Comparison of ENCODE assay signal across 26 cellular contexts in the genomic region with DNA sequence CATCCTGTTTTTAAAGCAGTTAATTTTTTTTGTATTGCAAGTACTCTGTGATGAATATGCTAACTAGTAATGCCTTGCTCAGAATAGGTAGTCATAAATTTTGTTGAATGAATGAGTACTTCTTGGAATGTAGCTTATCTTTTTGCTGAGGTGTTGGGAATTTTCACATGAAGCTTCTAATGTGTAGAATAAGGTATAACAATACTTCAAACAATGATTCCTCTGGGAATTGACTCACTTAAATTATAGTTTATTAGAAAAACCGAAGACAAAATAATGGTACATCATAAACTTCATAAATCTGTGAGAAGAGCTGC. TPM values are rescaled to one million over a fixed set of nuclear protein-coding genes. Genes with fewer than 3 reads are reported as not detected.
DNase-seq lines count a peak whose midpoint lies in the region; ATAC-seq, FAIRE-seq and TF ChIP-seq lines count a peak whose summit lies in the region.
"Had no signal": no experiment of that assay in that cellular context is flagged by ENCODE, and none has a peak within 500 bp of the region (broad histone marks: within the 10 kb centered on the region; RNA-seq: fewer than 3 reads in every experiment).

No MANE protein-coding gene starts in this region.

- no peak for FAIRE-seq in K562 (lab: Jason Lieb, UNC)
- FAIRE-seq: A549, D721Med, GM12878, H1 had no signal

- no peaks in the 10 kb centered on the region for H3K27me3 Mint-ChIP-seq in CD4-positive, alpha-beta T cell
- no peaks in the 10 kb centered on the region for H3K27me3 Mint-ChIP-seq in CD8-positive, alpha-beta memory T cell
- H3K27me3 Mint-ChIP-seq in nephron (ENCODE audit: low read depth) (no peaks in the 10 kb centered on the region), Calu3 (ENCODE audit: unreplicated experiment) (no peaks in the 10 kb centered on the region)

- in situ Hi-C loops in K562 (cut with MboI), result no loop called here

- H3K9me1 ChIP-seq in K562 (ENCODE audit: control insufficient read depth, insufficient read depth, low read length), result no peaks in the 10 kb centered on the region

- no peak for TF ChIP-seq EP300 in K562 (IDR thresholded peaks at IDR 0.05; ENCODE audit: low read length)

- no peak overlapping the region for H3K4me3 ChIP-seq in CD8-positive, alpha-beta memory T cell (ENCODE audit: low read length)
- H3K4me3 ChIP-seq in K562 (no peak overlapping the region), hepatocyte (no peak overlapping the region)
- H3K4me3 ChIP-seq: A549; BLaER1 treated with 17β-estradiol and CSF1 and Interleukin-3, amounts not matched to agents 10 nM and 100 nM; GM12878 had no signal

- H3K4me2 ChIP-seq in K562 (ENCODE audit: insufficient read depth, low read length), result peak overlapping the region; percentile 80
- no peak overlapping the region for H3K4me2 ChIP-seq in hepatocyte
- H3K4me2 ChIP-seq: A549; BLaER1 treated with 17β-estradiol and CSF1 and Interleukin-3, amounts not matched to agents 10 nM and 100 nM had no signal

- intact Hi-C loops in CD4-positive, alpha-beta T cell (cut with DNase I, micrococcal nuclease), result no loop called here
- intact Hi-C loops in K562 (cut with micrococcal nuclease) (no loop called here), Calu3 (cut with micrococcal nuclease; ENCODE audit: unreplicated experiment) (no loop called here)

- TF ChIP-seq RAD21 in K562 (CRISPR knock-in tag; conservative IDR thresholded peaks at IDR 0.05 in 1 of 2, IDR thresholded peaks at IDR 0.05 in 1 of 2), result no peak

- ATAC-seq in CD4-positive, alpha-beta T cell (ENCODE audit: poor library complexity), result no peak
- no peak for ATAC-seq in K562
- ATAC-seq: A549, GM12878 had no signal

- CTCF ChIA-PET in CD4-positive, alpha-beta T cell (lab: Charles Lee), result interaction anchor here (1.6 to 2.3 kb wide), 3 partner anchors 8 to 44 kb away, joined by 5 to 8 read pairs (median 8); no protein-coding TSS in a partner anchor
- CTCF ChIA-PET in CD8-positive, alpha-beta memory T cell (lab: Charles Lee), result interaction anchor here (1.2 to 2.6 kb wide), 3 partner anchors 9 to 57 kb away, joined by 3 to 10 read pairs (median 5); no protein-coding TSS in a partner anchor
- CTCF ChIA-PET in K562 (lab: Yijun Ruan, JAX; ENCODE audit: low intra/inter-chr PET ratio) (interaction anchor here (0.6 kb wide), 1 partner anchor 88 kb away, joined by 3 read pairs; no protein-coding TSS in a partner anchor), Calu3 (lab: Charles Lee) (no interaction called here)

- H3K4me1 ChIP-seq in CD8-positive, alpha-beta memory T cell (ENCODE audit: insufficient read depth, low read length), result peaks cover 60% of the 10 kb centered on the region
- H3K4me1 ChIP-seq in K562 (replicated peaks in 1 of 2; ENCODE audit: control insufficient read depth in 2 of 2, insufficient read depth in 2 of 2, low read length in 2 of 2) (peaks cover 14 to 45% of the 10 kb centered on the region in 2 experiments), hepatocyte (ENCODE audit: insufficient read depth) (no peaks in the 10 kb centered on the region)
- H3K4me1 ChIP-seq: A549 had no signal

- H2AFZ ChIP-seq in K562 (ENCODE audit: low read depth, low read length) (no peak overlapping the region), hepatocyte (no peak overlapping the region)

- peak overlapping the region in 1 of 2 experiments; percentile 70; a peak in 2 of 4 replicates for H3K9ac ChIP-seq in K562 (ENCODE audit: insufficient read depth in 1 of 2, low read depth in 2 of 2, low read length in 2 of 2)
- H3K9ac ChIP-seq: BLaER1 treated with 17β-estradiol and CSF1 and Interleukin-3, amounts not matched to agents 10 nM and 100 nM had no signal

- H3K36me3 ChIP-seq in CD8-positive, alpha-beta memory T cell (ENCODE audit: insufficient read depth, low read length), result peaks cover 3% of the 10 kb centered on the region
- H3K36me3 ChIP-seq in K562 (ENCODE audit: control insufficient read depth, insufficient read depth, low read length) (peaks cover 27% of the 10 kb centered on the region), hepatocyte (replicated peaks; ENCODE audit: insufficient read depth, low read depth) (no peaks in the 10 kb centered on the region)

- no peak overlapping the region for H3K27ac ChIP-seq in CD4-positive, alpha-beta T cell (ENCODE audit: low read depth, low read length)
- H3K27ac ChIP-seq in CD8-positive, alpha-beta memory T cell (ENCODE audit: low read depth, low read length), result no peak overlapping the region
- H3K27ac ChIP-seq in K562 (ENCODE audit: extremely low read depth, low read depth, low read length) (peak overlapping the region; percentile 73; the same call in 1 of the 3 replicates), hepatocyte (no peak overlapping the region)
- H3K27ac ChIP-seq: A549; BLaER1 treated with 17β-estradiol and CSF1 and Interleukin-3, amounts not matched to agents 10 nM and 100 nM had no signal

- no peak for TF ChIP-seq CTCF in CD4-positive, alpha-beta T cell (IDR thresholded peaks at IDR 0.05)
- TF ChIP-seq CTCF in K562 (IDR thresholded peaks at IDR 0.05 in 2 of 3, conservative IDR thresholded peaks at IDR 0.05 in 1 of 3; ENCODE audit: insufficient read depth in 2 of 3, low read depth in 1 of 3, low read length in 3 of 3) (no peak), nephron (IDR thresholded peaks at IDR 0.05; ENCODE audit: unreplicated experiment in 3 of 3) (no peak), Calu3 (IDR thresholded peaks at IDR 0.05; ENCODE audit: unreplicated experiment) (no peak), hepatocyte (IDR thresholded peaks at IDR 0.05; ENCODE audit: poor library complexity) (no peak)

- POLR2A ChIA-PET in CD4-positive, alpha-beta T cell (lab: Charles Lee), result interaction anchor here (0.8 to 6.4 kb wide), 5 partner anchors 13 to 74 kb away, joined by 3 to 36 read pairs (median 3); a partner anchor contains a TSS
- POLR2A ChIA-PET in CD8-positive, alpha-beta memory T cell (lab: Charles Lee), result interaction anchor here (0.8 kb wide), 1 partner anchor 24 kb away, joined by 3 read pairs; no protein-coding TSS in a partner anchor
- POLR2A ChIA-PET in K562 (lab: Yijun Ruan, JAX), result interaction anchor here (0.8 to 6.6 kb wide), 8 partner anchors 9 to 49 kb away, joined by 3 to 136 read pairs (median 5); a partner anchor contains a TSS

- no peaks in the 10 kb centered on the region for H3K9me3 ChIP-seq in CD4-positive, alpha-beta T cell (ENCODE audit: control insufficient read depth, low read length)
- no peaks in the 10 kb centered on the region for H3K9me3 ChIP-seq in CD8-positive, alpha-beta memory T cell (ENCODE audit: low read length)
- H3K9me3 ChIP-seq in K562 (replicated peaks; ENCODE audit: control insufficient read depth, insufficient read depth, low read depth, low read length), result no peaks in the 10 kb centered on the region
- H3K9me3 ChIP-seq in hepatocyte (ENCODE audit: low read depth), result no peaks in the 10 kb centered on the region
- H3K9me3 ChIP-seq: A549 had no signal

- no TSS peak for BruUV-seq in K562 (replicated peaks; lab: Mats Ljungman, UMichigan)
- no TSS peak for BruUV-seq in Calu3 (replicated peaks; lab: Mats Ljungman, UMichigan)

- peak overlapping the region; percentile 67 for H3K4me3 Mint-ChIP-seq in CD4-positive, alpha-beta T cell
- H3K4me3 Mint-ChIP-seq in CD8-positive, alpha-beta memory T cell, result peak overlapping the region in 6 of 7 donors; percentile 11 to 76 (median 60)
- H3K4me3 Mint-ChIP-seq in nephron (no peak overlapping the region), Calu3 (ENCODE audit: low read depth, unreplicated experiment) (no peak overlapping the region)

- H3K9me2 ChIP-seq in hepatocyte (replicated peaks; ENCODE audit: insufficient read depth), result no peaks in the 10 kb centered on the region

- no peak for DNase-seq in CD4-positive, alpha-beta T cell
- no peak for DNase-seq in CD8-positive, alpha-beta memory T cell
- no peak for DNase-seq in K562 (ENCODE audit: extremely low read depth in 1 of 4, low spot score in 3 of 4)
- DNase-seq in Calu3, result no peak
- DNase-seq in hepatocyte (ENCODE audit: low spot score), result no peak
- no peak for DNase-seq in dedifferentiated amniotic fluid mesenchymal stem cell (ENCODE audit: extremely low spot score)
- DNase-seq: AML-193, EL, GDM1, HCEC 1CT, IMR-90, NCI-H1048, NCI-H1417, NCI-H1694, NCI-H2029 treated with DMSO at 0.1 percent for 48 hours, NCI-H2227 treated with DMSO at 0.1 percent for 48 hours, NCI-H510A, NCI-H69, Right ventricle myocardium superior, RPMI8226 had no signal

- peaks cover 98% of the 10 kb centered on the region for H3K79me2 ChIP-seq in K562 (ENCODE audit: control insufficient read depth, insufficient read depth, low read length)
- peaks cover 69% of the 10 kb centered on the region for H3K79me2 ChIP-seq in hepatocyte

- peaks cover 5% of the 10 kb centered on the region for H3K9me3 Mint-ChIP-seq in CD4-positive, alpha-beta T cell
- H3K9me3 Mint-ChIP-seq in CD8-positive, alpha-beta memory T cell, result no peaks in the 10 kb centered on the region
- H3K9me3 Mint-ChIP-seq in nephron (peaks cover 9% of the 10 kb centered on the region), Calu3 (ENCODE audit: low read depth, unreplicated experiment) (peaks cover 3% of the 10 kb centered on the region)

- no peaks in the 10 kb centered on the region for H3K27me3 ChIP-seq in CD4-positive, alpha-beta T cell (ENCODE audit: control insufficient read depth, insufficient read depth, low read length)
- no peaks in the 10 kb centered on the region for H3K27me3 ChIP-seq in CD8-positive, alpha-beta memory T cell (ENCODE audit: insufficient read depth, low read length, poor library complexity, severe bottlenecking)
- H3K27me3 ChIP-seq in K562 (ENCODE audit: control insufficient read depth in 2 of 2, insufficient read depth in 2 of 2, low read length in 2 of 2), result no peaks in the 10 kb centered on the region
- no peaks in the 10 kb centered on the region for H3K27me3 ChIP-seq in hepatocyte
- H3K27me3 ChIP-seq: BLaER1 treated with 17β-estradiol and CSF1 and Interleukin-3, amounts not matched to agents 10 nM and 100 nM had no signal

- H3K36me3 Mint-ChIP-seq in CD4-positive, alpha-beta T cell (ENCODE audit: low read depth), result peaks cover 93% of the 10 kb centered on the region
- peaks cover 13 to 80% (median 27%) of the 10 kb centered on the region in 3 donors for H3K36me3 Mint-ChIP-seq in CD8-positive, alpha-beta memory T cell
- peaks cover 61% of the 10 kb centered on the region for H3K36me3 Mint-ChIP-seq in nephron (ENCODE audit: low read depth)
- H3K36me3 Mint-ChIP-seq in Calu3 (ENCODE audit: insufficient read depth, unreplicated experiment), result no peaks in the 10 kb centered on the region

- H4K20me1 ChIP-seq in K562 (replicated peaks; ENCODE audit: control insufficient read depth, insufficient read depth, low read length) (no peaks in the 10 kb centered on the region; the same call in none of the 2 replicates), hepatocyte (ENCODE audit: insufficient read depth, poor library complexity, severe bottlenecking) (no peaks in the 10 kb centered on the region)

- no peak for TF ChIP-seq POLR2A in K562 (conservative IDR thresholded peaks at IDR 0.05)

- H3K4me1 Mint-ChIP-seq in CD4-positive, alpha-beta T cell (ENCODE audit: low read depth), result peaks cover 84% of the 10 kb centered on the region
- H3K4me1 Mint-ChIP-seq in CD8-positive, alpha-beta memory T cell, result peaks cover 79 to 92% (median 90%) of the 10 kb centered on the region in 3 donors
- H3K4me1 Mint-ChIP-seq in nephron (peaks cover 25% of the 10 kb centered on the region), Calu3 (ENCODE audit: low read depth, unreplicated experiment) (peaks cover 3% of the 10 kb centered on the region)

- WGBS in K562 (ENCODE audit: insufficient coverage, low coverage, missing lambda C conversion rate), result 23% methylated on average over 1 of the region's 1 CpG
- 86% methylated on average over 1 of the region's 1 CpG for WGBS in hepatocyte (ENCODE audit: low lambda C conversion rate, missing lambda C conversion rate)

- H3K27ac Mint-ChIP-seq in CD4-positive, alpha-beta T cell, result peak overlapping the region; percentile 69
- H3K27ac Mint-ChIP-seq in CD8-positive, alpha-beta memory T cell, result peak overlapping the region in 6 of 8 donors; percentile 64 to 93 (median 84)
- H3K27ac Mint-ChIP-seq in nephron, result peak overlapping the region; percentile 93 to 95 (median 94)
- no peak overlapping the region for H3K27ac Mint-ChIP-seq in Calu3 (ENCODE audit: unreplicated experiment)

RNA-seq across cellular contexts. Expression of a gene that starts 13.9 kb away (rescaled TPM):
- total RNA-seq in CD4-positive, alpha-beta T cell, result 100 to 1,000 TPM; 174 to 182 TPM
- total RNA-seq in CD8-positive, alpha-beta memory T cell, result 10 to 100 TPM; 25.4 to 27.9 TPM
- 36.4 TPM for polyA plus RNA-seq in CD8-positive, alpha-beta memory T cell
- 151 and 280 TPM in 2 replicates for total RNA-seq in K562 (2011; cell fraction: chromatin; rRNA removed; ENCODE audit: low replicate concordance)
- 66.0 and 81.3 TPM in 2 replicates for total RNA-seq in K562 (2011; cell fraction: nucleolus; rRNA removed)
- 113 TPM in 2 replicates for total RNA-seq in K562 (2011; cell fraction: nucleoplasm; rRNA removed)
- total RNA-seq in K562 (2014; rRNA removed), result 20.7 and 23.6 TPM in 2 replicates
- 50.9 and 56.3 TPM in 2 replicates for total RNA-seq in K562 (2014; rRNA removed; fragmentation: Illumina TruSeq; extraction: Trizol)
- 38.7 and 42.7 TPM in 2 replicates for total RNA-seq in K562 (2015; rRNA removed; fragmentation: Illumina TruSeq; extraction: Trizol)
- 28.4 and 30.9 TPM in 2 replicates for total RNA-seq in K562 (2021)
- 32.6 and 45.2 TPM in 2 replicates for polyA plus RNA-seq in K562 (2011; rRNA removed)
- 16.2 and 20.7 TPM in 2 replicates for polyA plus RNA-seq in K562 (2011; cell fraction: cytosol; rRNA removed)
- polyA plus RNA-seq in K562 (2011; cell fraction: nucleus; rRNA removed), result 39.5 and 41.7 TPM in 2 replicates
- 15.2 and 28.1 TPM in 2 replicates for polyA plus RNA-seq in K562 (2012)
- polyA plus RNA-seq in K562 (2014; fragmentation: Illumina TruSeq; extraction: Trizol), result 58.3 and 74.3 TPM in 2 replicates
- polyA plus RNA-seq in K562 (2014; fragmentation: Nextera tagmentation; extraction: Ambion mirVana), result 10 to 100 TPM; 17.0 to 33.4 TPM
- 24.5 and 25.7 TPM in 2 replicates for polyA plus RNA-seq in K562 (2014; rRNA removed)
- 87.6 and 93.7 TPM in 2 replicates for polyA minus RNA-seq in K562 (2011; rRNA and poly(A)+ RNA removed)
- polyA minus RNA-seq in K562 (2011; cell fraction: cytosol; rRNA and poly(A)+ RNA removed), result 21.4 and 28.6 TPM in 2 replicates
- 96.7 and 136 TPM in 2 replicates for polyA minus RNA-seq in K562 (2011; cell fraction: nucleus; rRNA and poly(A)+ RNA removed)
- total RNA-seq in Calu3 (2022), result 6.4 and 8.5 TPM in 2 replicates
- total RNA-seq in hepatocyte, result 14.5 and 16.5 TPM in 2 replicates
- polyA plus RNA-seq in hepatocyte, result 5.8 and 7.3 TPM in 2 replicates

Comparison
In these comparisons a context has a peak if more than half of its experiments do, and no peak if none do; other contexts are left out.
1. H3K4me3 Mint-ChIP-seq: peak in CD4-positive, alpha-beta T cell (single experiment) and CD8-positive, alpha-beta memory T cell (6 of 7); none in nephron (0 of 3) and Calu3 (single experiment).